In genomic region chr11:74255741-74256369, GRCh38 we compare ENCODE assay signal across 1 cellular context.
TF ChIP-seq lines count a peak whose summit lies in the region.

No MANE protein-coding gene starts in this region.

TF ChIP-seq in HEK293, 187 proteins besides CTCF, POLR2A, EP300 and RAD21 (continued from another document):
- TF ChIP-seq ZNF658 (tag by site-specific recombination; IDR thresholded peaks at IDR 0.05) (no peak), ZNF354C (tag by site-specific recombination; IDR thresholded peaks at IDR 0.05; ENCODE audit: borderline replicate concordance, low read depth) (no peak), ZNF830 (tag by site-specific recombination; IDR thresholded peaks at IDR 0.05; ENCODE audit: low read depth) (no peak), SP7 (tag by site-specific recombination; IDR thresholded peaks at IDR 0.05) (no peak), HOXD13 (CRISPR knock-in tag; IDR thresholded peaks at IDR 0.05; ENCODE audit: borderline replicate concordance) (no peak), ZNF639 (tag by site-specific recombination; IDR thresholded peaks at IDR 0.05) (no peak), ZNF121 (tag by site-specific recombination; IDR thresholded peaks at IDR 0.05) (no peak), ZNF654 (tag by site-specific recombination; IDR thresholded peaks at IDR 0.05; ENCODE audit: low read depth) (peak; percentile 81)
